In genomic region chr9:123316053-123316718, GRCh38 we compare ENCODE assay signal across 18 cellular contexts. TPM values are rescaled to one million over a fixed set of nuclear protein-coding genes. Genes with fewer than 3 reads are reported as not detected.
DNase-seq lines count a peak whose midpoint lies in the region; ATAC-seq, FAIRE-seq and TF ChIP-seq lines count a peak whose summit lies in the region.
"Had no signal": no experiment of that assay in that cellular context is flagged by ENCODE, and none has a peak within 500 bp of the region (broad histone marks: within the 10 kb centered on the region; RNA-seq: fewer than 3 reads in every experiment).

No MANE protein-coding gene starts in this region.

- SMC1A ChIA-PET in GM12878 (lab: Charles Lee; ENCODE audit: uncharacterized antibody, unreplicated experiment) = interaction anchor here (1.0 to 18.1 kb wide), 3 partner anchors 11 to 23 kb away, joined by 3 to 268 read pairs (median 4); no protein-coding TSS in a partner anchor

- no peak overlapping the region for H3K9ac ChIP-seq in GM12878 (ENCODE audit: control insufficient read depth, insufficient read depth, low read length)
- no peak overlapping the region for H3K9ac ChIP-seq in parathyroid adenoma

- H3K36me3 ChIP-seq in GM12878 (ENCODE audit: control insufficient read depth in 2 of 2, insufficient read depth in 2 of 2, low read length in 1 of 2) = no peaks in the 10 kb centered on the region
- H3K36me3 ChIP-seq in parathyroid adenoma (ENCODE audit: control insufficient read depth, insufficient read depth, low read length) = no peaks in the 10 kb centered on the region
- H3K36me3 ChIP-seq: BE2C, left lung, thyroid gland had no signal

- H4K20me1 ChIP-seq in GM12878 (ENCODE audit: control insufficient read depth, insufficient read depth) = no peaks in the 10 kb centered on the region

- RAD21 ChIA-PET in GM12878 (lab: Charles Lee; ENCODE audit: unreplicated experiment) = interaction anchor here (5.8 kb wide), 1 partner anchor 23 kb away, joined by 61 read pairs; no protein-coding TSS in a partner anchor

- no peak for TF ChIP-seq EP300 in GM12878 (IDR thresholded peaks at IDR 0.05; ENCODE audit: borderline replicate concordance in 1 of 2, control insufficient read depth in 1 of 2, low read depth in 2 of 2, low read length in 2 of 2)

- BruUV-seq in GM12878 (replicated peaks; lab: Mats Ljungman, UMichigan) = no TSS peak

- TF ChIP-seq POLR2A in GM12878 (IDR thresholded peaks at IDR 0.05; ENCODE audit: low read depth, low read length) = no peak

- WGBS in GM12878 (ENCODE audit: insufficient coverage, insufficient replicate concordance, low lambda C conversion rate, missing lambda C conversion rate) = 31% methylated on average over 7 of the region's 7 CpGs

- H3K79me2 ChIP-seq in GM12878 (ENCODE audit: control insufficient read depth, insufficient read depth, low read length) (no peaks in the 10 kb centered on the region), parathyroid adenoma (no peaks in the 10 kb centered on the region)

- DNase-seq in GM12865 (ENCODE audit: low read depth) = peak; percentile 44
- peak; percentile 60 for DNase-seq in NOMO-1 treated with dmso at 0.1 percent for 144 hours (lab: John Stamatoyannopoulos, UW; ENCODE audit: unreplicated experiment)
- no peak for DNase-seq in GM12878 (ENCODE audit: low read depth, low spot score)
- no peak for DNase-seq in NCI-H1105 treated with DMSO at 0.1 percent for 48 hours (lab: John Stamatoyannopoulos, UW)
- no peak for DNase-seq in left cardiac atrium
- no peak for DNase-seq in retina
- DNase-seq in activated CD8-positive, alpha-beta memory T cell treated with anti-CD3 and anti-CD28 coated beads for 24 hours = no peak
- DNase-seq: activated CD4-positive, CD25-positive, alpha-beta regulatory T cell; activated CD8-positive, alpha-beta memory T cell treated with anti-CD3 and anti-CD28 coated beads, Interleukin-2, amount 10 ng/mL, durations not matched to agents 7 days and 5 days; activated gamma-delta T cell; BE2C; endodermal cell; left lung; NCI-H226; small intestine had no signal

- H3K4me1 ChIP-seq in GM12878 (ENCODE audit: control insufficient read depth, insufficient read depth, low read length) (peaks cover 39% of the 10 kb centered on the region), parathyroid adenoma (peaks cover 7% of the 10 kb centered on the region)
- H3K4me1 ChIP-seq: BE2C had no signal

- H3K4me2 ChIP-seq in GM12878 (ENCODE audit: control insufficient read depth, insufficient read depth) (no peak overlapping the region), parathyroid adenoma (ENCODE audit: low read length) (no peak overlapping the region)

- peak; percentile 31 for FAIRE-seq in GM12878 (lab: Jason Lieb, UNC)

- no peak overlapping the region for H3K27ac ChIP-seq in GM12878 (ENCODE audit: control insufficient read depth, insufficient read depth)
- H3K27ac ChIP-seq in parathyroid adenoma = peak overlapping the region; percentile 19
- H3K27ac ChIP-seq: left lung, thyroid gland had no signal

- no peak overlapping the region; the same call in 1 of the 2 replicates for H2AFZ ChIP-seq in GM12878 (ENCODE audit: control insufficient read depth, low read depth, low read length)
- H2AFZ ChIP-seq in parathyroid adenoma = peak overlapping the region; percentile 15

- no peak overlapping the region for H3K4me3 ChIP-seq in GM12865 (ENCODE audit: low read depth, low read length)
- H3K4me3 ChIP-seq in GM12878 = no peak overlapping the region
- H3K4me3 ChIP-seq in parathyroid adenoma (ENCODE audit: low read depth, low read length) = no peak overlapping the region
- H3K4me3 ChIP-seq: left lung, thyroid gland had no signal

- H3K9me3 ChIP-seq in GM12878 (replicated peaks; ENCODE audit: control insufficient read depth, insufficient read depth, low read length) = no peaks in the 10 kb centered on the region
- no peaks in the 10 kb centered on the region for H3K9me3 ChIP-seq in parathyroid adenoma (ENCODE audit: control insufficient read depth, low read length)
- H3K9me3 ChIP-seq: BE2C, left lung, thyroid gland had no signal

- POLR2A ChIA-PET in GM12878 (lab: Charles Lee) = interaction anchor here (0.5 to 3.0 kb wide), 4 partner anchors 9 to 247 kb away, joined by 3 to 30 read pairs (median 3); no protein-coding TSS in a partner anchor

- no peak for TF ChIP-seq RAD21 in GM12878 (IDR thresholded peaks at IDR 0.05; ENCODE audit: insufficient read depth, low read depth, low read length)

- CTCF ChIA-PET in GM12878 (lab: Yijun Ruan, JAX) = interaction anchor here (0.7 kb wide), 1 partner anchor 33 kb away, joined by 3 read pairs; no protein-coding TSS in a partner anchor

- H3K27me3 ChIP-seq in GM12878 (replicated peaks in 1 of 2; ENCODE audit: control insufficient read depth in 2 of 2, insufficient read depth in 2 of 2, low read length in 1 of 2) (no peaks in the 10 kb centered on the region), parathyroid adenoma (ENCODE audit: control insufficient read depth, insufficient read depth, low read length) (no peaks in the 10 kb centered on the region)
- H3K27me3 ChIP-seq: BE2C, left lung, thyroid gland had no signal

- intact Hi-C loops in GM12878 (cut with micrococcal nuclease; ENCODE audit: unreplicated experiment) = no loop called here
- intact Hi-C loops in left cardiac atrium (cut with DNase I) = no loop called here

- in situ Hi-C loops in GM12878 (cut with MboI) = no loop called here

- peak; percentile 23 for ATAC-seq in GM12878
- ATAC-seq in left cardiac atrium = no peak
- ATAC-seq: activated CD8-positive, alpha-beta memory T cell treated with anti-CD3 and anti-CD28 coated beads, Interleukin-2, amount 10 ng/mL, durations not matched to agents 7 days and 5 days; left lung had no signal

- TF ChIP-seq CTCF in GM12865 (IDR thresholded peaks at IDR 0.05; ENCODE audit: insufficient read depth, low read depth, low read length, missing control alignments) = no peak
- no peak for TF ChIP-seq CTCF in GM12878 (IDR thresholded peaks at IDR 0.05 in 2 of 3, conservative IDR thresholded peaks at IDR 0.05 in 1 of 3; ENCODE audit: control insufficient read depth in 2 of 3, extremely low read depth in 1 of 3, insufficient read depth in 1 of 3, low read depth in 3 of 3, low read length in 3 of 3)
- no peak for TF ChIP-seq CTCF in parathyroid adenoma (IDR thresholded peaks at IDR 0.05)

TF ChIP-seq in GM12878, 131 proteins besides CTCF, POLR2A, EP300 and RAD21 (continues in another document):
- TF ChIP-seq ZNF24 (IDR thresholded peaks at IDR 0.05) (no peak), NBN (IDR thresholded peaks at IDR 0.05) (no peak), MTA2 (IDR thresholded peaks at IDR 0.05; ENCODE audit: low read depth) (no peak), KAT2A (conservative IDR thresholded peaks at IDR 0.05; ENCODE audit: control insufficient read depth, low read depth, low read length) (no peak), PAX8 (IDR thresholded peaks at IDR 0.05) (no peak), LARP7 (IDR thresholded peaks at IDR 0.05) (no peak), TBL1XR1 (IDR thresholded peaks at IDR 0.05; ENCODE audit: low read depth, low read length) (no peak), ZBED1 (IDR thresholded peaks at IDR 0.05; ENCODE audit: borderline replicate concordance) (no peak), ZNF207 (IDR thresholded peaks at IDR 0.05; ENCODE audit: borderline replicate concordance) (no peak), ZNF274 (IDR thresholded peaks at IDR 0.05; ENCODE audit: insufficient read depth, insufficient read length) (no peak)

RNA-seq across cellular contexts. Expression of gene CRB2, which starts 39.8 kb away (rescaled TPM):
- 0.51 and 1.2 TPM in 2 replicates for total RNA-seq in GM12878 (2013; cell fraction: nucleolus; rRNA removed)
- total RNA-seq in GM12878 (2014; rRNA removed) (0.23 and 0.33 TPM in 2 replicates), GM12878 (2014; rRNA removed; fragmentation: Illumina TruSeq; extraction: Trizol) (0.27 and 0.28 TPM in 2 replicates), GM12878 (2021) (0.69 and 0.80 TPM in 2 replicates), left cardiac atrium (1 to 10 TPM; 1.3 to 2.2 TPM)
- polyA plus RNA-seq in GM12878 (2011; ENCODE audit: low read depth) = 0.16 TPM
- polyA plus RNA-seq in GM12878 (2011; rRNA removed) (0.01 TPM in 2 replicates), GM12878 (2014; fragmentation: Illumina TruSeq; extraction: Trizol) (0.08 and 0.10 TPM in 2 replicates), GM12878 (2014; fragmentation: Nextera tagmentation; extraction: Ambion mirVana) (not detected), GM12878 (2014; rRNA removed) (0.38 and 0.47 TPM in 2 replicates), GM12878 (2016; fragmentation: Nextera tagmentation; extraction: Ambion mirVana) (under 1 TPM in 1 of 2 experiments, not detected in 1; 0.15 TPM)
- 0.04 and 0.08 TPM in 2 replicates for polyA plus RNA-seq in GM12878 (2011; cell fraction: cytosol; rRNA removed)
- 0.25 and 0.26 TPM in 2 replicates for polyA plus RNA-seq in GM12878 (2011; cell fraction: nucleus; rRNA removed)
- 0.48 and 0.51 TPM in 2 replicates for polyA plus RNA-seq in GM12878 (2012)
- polyA minus RNA-seq in GM12878 (2011; rRNA and poly(A)+ RNA removed) = 0.07 and 0.10 TPM in 2 replicates
- not detected in 2 replicates for polyA minus RNA-seq in GM12878 (2011; cell fraction: cytosol; rRNA and poly(A)+ RNA removed)
- 0.10 and 0.12 TPM in 2 replicates for polyA minus RNA-seq in GM12878 (2011; cell fraction: nucleus; rRNA and poly(A)+ RNA removed)
- total RNA-seq: activated CD8-positive, alpha-beta memory T cell treated with anti-CD3 and anti-CD28 coated beads, Interleukin-2, amount 10 ng/mL, durations not matched to agents 7 days and 5 days; osteocyte had no signal

RNA-seq across cellular contexts. Expression of gene STRBP, which starts 47.8 kb away (rescaled TPM):
- 96.6 and 97.9 TPM in 2 replicates for total RNA-seq in GM12878 (2013; cell fraction: nucleolus; rRNA removed)
- total RNA-seq in GM12878 (2014; rRNA removed) (60.5 and 67.8 TPM in 2 replicates), GM12878 (2014; rRNA removed; fragmentation: Illumina TruSeq; extraction: Trizol) (89.2 and 89.8 TPM in 2 replicates), GM12878 (2021) (80.8 and 89.4 TPM in 2 replicates), left cardiac atrium (10 to 100 TPM; 16.7 to 20.7 TPM)
- polyA plus RNA-seq in GM12878 (2011; ENCODE audit: low read depth) = 41.4 TPM
- polyA plus RNA-seq in GM12878 (2011; rRNA removed) (54.1 and 71.2 TPM in 2 replicates), GM12878 (2014; fragmentation: Illumina TruSeq; extraction: Trizol) (80.4 and 89.4 TPM in 2 replicates), GM12878 (2014; fragmentation: Nextera tagmentation; extraction: Ambion mirVana) (10 to 100 TPM; 31.0 to 50.1 TPM), GM12878 (2014; rRNA removed) (55.2 and 62.4 TPM in 2 replicates), GM12878 (2016; fragmentation: Nextera tagmentation; extraction: Ambion mirVana) (10 to 100 TPM; 95.0 to 96.8 TPM)
- polyA plus RNA-seq in GM12878 (2011; cell fraction: cytosol; rRNA removed) = 20.4 and 23.0 TPM in 2 replicates
- polyA plus RNA-seq in GM12878 (2011; cell fraction: nucleus; rRNA removed) = 41.7 and 50.3 TPM in 2 replicates
- polyA plus RNA-seq in GM12878 (2012) = 72.4 and 91.2 TPM in 2 replicates
- polyA minus RNA-seq in GM12878 (2011; rRNA and poly(A)+ RNA removed) = 30.3 and 38.5 TPM in 2 replicates
- 20.2 and 22.0 TPM in 2 replicates for polyA minus RNA-seq in GM12878 (2011; cell fraction: cytosol; rRNA and poly(A)+ RNA removed)
- polyA minus RNA-seq in GM12878 (2011; cell fraction: nucleus; rRNA and poly(A)+ RNA removed) = 27.6 and 58.4 TPM in 2 replicates

Comparison
In these comparisons a context has a peak if more than half of its experiments do, and no peak if none do; other contexts are left out.
1. DNase-seq: peak in GM12865 (single experiment) and NOMO-1 treated with dmso at 0.1 percent for 144 hours (single experiment); none in GM12878 (single experiment), NCI-H1105 treated with DMSO at 0.1 percent for 48 hours (single experiment), left cardiac atrium (single experiment), retina (single experiment) and activated CD8-positive, alpha-beta memory T cell treated with anti-CD3 and anti-CD28 coated beads for 24 hours (single experiment).